17 cellular contexts compared by ENCODE assay signal in genomic region chr6:75750925-75751324, GRCh38. TPM values are rescaled to one million over a fixed set of nuclear protein-coding genes. Genes with fewer than 3 reads are reported as not detected.
A peak's percentile ranks its signal among the peaks of the same experiment; 100 is the strongest.
DNase-seq lines count a peak whose midpoint lies in the region; ATAC-seq, FAIRE-seq and TF ChIP-seq lines count a peak whose summit lies in the region.
"Had no signal": no experiment of that assay in that cellular context is flagged by ENCODE, and none has a peak within 500 bp of the region (broad histone marks: within the 10 kb centered on the region; RNA-seq: fewer than 3 reads in every experiment).

No MANE protein-coding gene starts in this region.

- H3K4me3 ChIP-seq in PC-3 (ENCODE audit: low read length) (peak overlapping the region; percentile 98), endothelial cell of umbilical vein (replicated peaks in 1 of 3; ENCODE audit: insufficient read depth in 1 of 3, low read depth in 1 of 3, low read length in 3 of 3) (peak overlapping the region in 2 of 3 experiments; percentile 21 to 83)

- H3K79me2 ChIP-seq in PC-3 (ENCODE audit: low read length) (peaks cover 61% of the 10 kb centered on the region), endothelial cell of umbilical vein (ENCODE audit: control insufficient read depth, insufficient read depth, low read length) (peaks cover 57% of the 10 kb centered on the region)

- dilution Hi-C loops in endothelial cell of umbilical vein (cut with MboI; ENCODE audit: extremely low pct_ligation_motif_present, low sequenced_read_pairs), result no loop called here

- H3K9me1 ChIP-seq in endothelial cell of umbilical vein (replicated peaks; ENCODE audit: control insufficient read depth, extremely low read depth, insufficient read depth, low read length), result no peaks in the 10 kb centered on the region

- no peaks in the 10 kb centered on the region for H3K9me3 Mint-ChIP-seq in CD4-positive, alpha-beta T cell
- H3K9me3 Mint-ChIP-seq in natural killer cell, result no peaks in the 10 kb centered on the region
- H3K9me3 Mint-ChIP-seq: stimulated activated naive B cell treated with anti-CD40 and anti-IgM and Interleukin-4, amounts not matched to agents 10 μg/mL and 1 μg/mL and 100 μg/mL, for 72 hours had no signal

- peaks cover 42% of the 10 kb centered on the region for H3K27me3 ChIP-seq in CD4-positive, alpha-beta T cell (ENCODE audit: control insufficient read depth, insufficient read depth, low read length)
- H3K27me3 ChIP-seq in PC-3 (ENCODE audit: low read length) (no peaks in the 10 kb centered on the region), endothelial cell of umbilical vein (ENCODE audit: control insufficient read depth in 2 of 2, insufficient read depth in 2 of 2, low read length in 2 of 2) (no peaks in the 10 kb centered on the region)

- TF ChIP-seq CTCF in CD4-positive, alpha-beta T cell (IDR thresholded peaks at IDR 0.05), result no peak
- no peak for TF ChIP-seq CTCF in PC-3 (conservative IDR thresholded peaks at IDR 0.05; ENCODE audit: low read depth, low read length)
- TF ChIP-seq CTCF in endothelial cell of umbilical vein (IDR thresholded peaks at IDR 0.05; ENCODE audit: extremely low read depth in 1 of 2, insufficient read depth in 1 of 2, low read depth in 1 of 2, low read length in 2 of 2), result no peak
- no peak for TF ChIP-seq CTCF in natural killer cell (IDR thresholded peaks at IDR 0.05)

- H3K4me1 ChIP-seq in PC-3 (ENCODE audit: insufficient read depth, low read length), result peaks cover 30% of the 10 kb centered on the region
- H3K4me1 ChIP-seq in endothelial cell of umbilical vein (ENCODE audit: control insufficient read depth, extremely low read depth, insufficient read depth, low read length), result peaks cover 49% of the 10 kb centered on the region

- no peaks in the 10 kb centered on the region for H3K9me3 ChIP-seq in CD4-positive, alpha-beta T cell (ENCODE audit: control insufficient read depth, low read length)
- H3K9me3 ChIP-seq in PC-3 (ENCODE audit: low read length) (no peaks in the 10 kb centered on the region), endothelial cell of umbilical vein (replicated peaks; ENCODE audit: control insufficient read depth, insufficient read depth, low read length) (no peaks in the 10 kb centered on the region)

- H3K27me3 Mint-ChIP-seq in CD4-positive, alpha-beta T cell, result peaks cover 72% of the 10 kb centered on the region
- H3K27me3 Mint-ChIP-seq in natural killer cell (ENCODE audit: low read depth in 2 of 2), result peaks cover 7 to 21% of the 10 kb centered on the region in 2 donors

- peaks cover 5% of the 10 kb centered on the region for H3F3A ChIP-seq in PC-3 (ENCODE audit: low read length, unreplicated experiment)

- CTCF ChIA-PET in CD4-positive, alpha-beta T cell (lab: Charles Lee), result no interaction called here
- CTCF ChIA-PET in PC-3 (lab: Charles Lee), result no interaction called here
- CTCF ChIA-PET in endothelial cell of umbilical vein (lab: Charles Lee), result no interaction called here

- ATAC-seq in CD4-positive, alpha-beta T cell (ENCODE audit: poor library complexity), result no peak
- ATAC-seq in PC-3 (no peak), natural killer cell (no peak), left lobe of liver (no peak), HG03571 (IDR thresholded peaks at IDR 0.05; ENCODE audit: unreplicated experiment) (no peak), GM21367 (IDR thresholded peaks at IDR 0.05; ENCODE audit: unreplicated experiment) (no peak), GM19455 (IDR thresholded peaks at IDR 0.05; ENCODE audit: unreplicated experiment) (no peak)
- ATAC-seq: left cardiac atrium; stimulated activated naive B cell treated with anti-CD40 and anti-IgM and Interleukin-4, amounts not matched to agents 10 μg/mL and 1 μg/mL and 100 μg/mL, for 72 hours had no signal

- no peak overlapping the region for H3K27ac ChIP-seq in CD4-positive, alpha-beta T cell (ENCODE audit: low read depth, low read length)
- H3K27ac ChIP-seq in PC-3 (ENCODE audit: low read length) (peak overlapping the region; percentile 0; the same call in 1 of the 2 replicates), endothelial cell of umbilical vein (ENCODE audit: insufficient read depth, low read depth, low read length) (peak overlapping the region; percentile 75)

- FAIRE-seq in endothelial cell of umbilical vein (lab: Jason Lieb, UNC), result no peak
- FAIRE-seq: frontal cortex had no signal

- H3K4me3 Mint-ChIP-seq in CD4-positive, alpha-beta T cell, result peak overlapping the region; percentile 96
- peak overlapping the region; percentile 93 for H3K4me3 Mint-ChIP-seq in natural killer cell
- H3K4me3 Mint-ChIP-seq: stimulated activated naive B cell treated with anti-CD40 and anti-IgM and Interleukin-4, amounts not matched to agents 10 μg/mL and 1 μg/mL and 100 μg/mL, for 72 hours had no signal

- no peaks in the 10 kb centered on the region for H3K36me3 ChIP-seq in PC-3 (ENCODE audit: low read depth, low read length)
- no peaks in the 10 kb centered on the region for H3K36me3 ChIP-seq in endothelial cell of umbilical vein (ENCODE audit: control insufficient read depth in 2 of 2, extremely low read depth in 1 of 2, insufficient read depth in 2 of 2, low read length in 2 of 2)

- intact Hi-C loops in CD4-positive, alpha-beta T cell (cut with DNase I, micrococcal nuclease), result no loop called here
- intact Hi-C loops in PC-3 (cut with micrococcal nuclease), result no loop called here
- intact Hi-C loops in endothelial cell of umbilical vein (cut with micrococcal nuclease), result loop anchor here (2.0 to 5.0 kb wide), 2 partner anchors 14 to 149 kb away; partner anchors contain the start of gene SENP6
- intact Hi-C loops in natural killer cell (cut with micrococcal nuclease), result no loop called here

- no peak for TF ChIP-seq POLR2A in endothelial cell of umbilical vein (IDR thresholded peaks at IDR 0.05; ENCODE audit: low read depth, low read length)

- POLR2A ChIA-PET in CD4-positive, alpha-beta T cell (lab: Charles Lee), result no interaction called here
- POLR2A ChIA-PET in PC-3 (lab: Charles Lee; ENCODE audit: unreplicated experiment), result no interaction called here
- POLR2A ChIA-PET in endothelial cell of umbilical vein (lab: Charles Lee), result no interaction called here

- H3K9ac ChIP-seq in PC-3 (ENCODE audit: low read length) (peak overlapping the region; percentile 80), endothelial cell of umbilical vein (replicated peaks; ENCODE audit: extremely low read depth, insufficient read depth, low read length) (peak overlapping the region; percentile 60)

- H3K27ac Mint-ChIP-seq in CD4-positive, alpha-beta T cell, result no peak overlapping the region
- no peak overlapping the region for H3K27ac Mint-ChIP-seq in natural killer cell
- H3K27ac Mint-ChIP-seq: stimulated activated naive B cell treated with anti-CD40 and anti-IgM and Interleukin-4, amounts not matched to agents 10 μg/mL and 1 μg/mL and 100 μg/mL, for 72 hours had no signal

- H3K36me3 Mint-ChIP-seq in CD4-positive, alpha-beta T cell (ENCODE audit: low read depth), result peaks cover 5% of the 10 kb centered on the region
- H3K36me3 Mint-ChIP-seq in natural killer cell, result peaks cover 7% of the 10 kb centered on the region
- H3K36me3 Mint-ChIP-seq: stimulated activated naive B cell treated with anti-CD40 and anti-IgM and Interleukin-4, amounts not matched to agents 10 μg/mL and 1 μg/mL and 100 μg/mL, for 72 hours had no signal

- H2AFZ ChIP-seq in PC-3 (ENCODE audit: low read length) (peak overlapping the region; percentile 56), endothelial cell of umbilical vein (ENCODE audit: low read depth, low read length) (no peak overlapping the region)

- no peak for DNase-seq in CD4-positive, alpha-beta T cell
- DNase-seq in PC-3 (no peak), endothelial cell of umbilical vein (ENCODE audit: low read depth, low spot score) (no peak), natural killer cell (no peak), left lobe of liver (ENCODE audit: low spot score) (no peak)
- DNase-seq: activated CD4-positive, alpha-beta T cell treated with anti-CD3 and anti-CD28 coated beads for 48 hours; activated naive CD4-positive, alpha-beta T cell treated with Interleukin-2 at 50 U/mL for 16 hours; GDM1; KG1; left cardiac atrium; posterior cingulate gyrus; stimulated activated CD4-positive, alpha-beta T cell treated with anti-CD3 and anti-CD28 coated beads, Interleukin-2, amount 100 ng/mL, for 48 hours; stimulated activated naive B cell treated with anti-CD40 and anti-IgM and Interleukin-4, amounts not matched to agents 10 μg/mL and 1 μg/mL and 100 μg/mL, for 72 hours had no signal

- H3K4me2 ChIP-seq in PC-3 (ENCODE audit: low read length) (peak overlapping the region; percentile 83), endothelial cell of umbilical vein (ENCODE audit: insufficient read depth, low read length) (peak overlapping the region; percentile 92)

- peaks cover 10% of the 10 kb centered on the region for H3K4me1 Mint-ChIP-seq in CD4-positive, alpha-beta T cell (ENCODE audit: low read depth)
- H3K4me1 Mint-ChIP-seq in natural killer cell, result peaks cover 6 to 15% of the 10 kb centered on the region in 2 donors

- H3K9me2 ChIP-seq in PC-3 (replicated peaks; ENCODE audit: low read length), result no peaks in the 10 kb centered on the region

- H4K20me1 ChIP-seq in PC-3 (ENCODE audit: low read length) (no peaks in the 10 kb centered on the region), endothelial cell of umbilical vein (replicated peaks; ENCODE audit: control insufficient read depth, extremely low read depth, insufficient read depth, low read length) (no peaks in the 10 kb centered on the region)

- BruUV-seq in PC-3 (replicated peaks; lab: Mats Ljungman, UMichigan) (no TSS peak), endothelial cell of umbilical vein (replicated peaks; lab: Mats Ljungman, UMichigan) (no TSS peak)

TF ChIP-seq in endothelial cell of umbilical vein, 7 proteins besides CTCF, POLR2A, EP300 and RAD21 (continues in another document):
- no peak for TF ChIP-seq GATA2 (IDR thresholded peaks at IDR 0.05; ENCODE audit: insufficient read depth, insufficient read length, low read depth, low read length)
- no peak for TF ChIP-seq FOS (IDR thresholded peaks at IDR 0.05; ENCODE audit: borderline replicate concordance, insufficient read depth, low read length)
- no peak for TF ChIP-seq POLR2AphosphoS5 (IDR thresholded peaks at IDR 0.05; ENCODE audit: insufficient read depth, low read depth, low read length)
- no peak for TF ChIP-seq MYC (IDR thresholded peaks at IDR 0.05; ENCODE audit: low read depth, low read length)
- no peak for TF ChIP-seq JUN (IDR thresholded peaks at IDR 0.05; ENCODE audit: borderline replicate concordance, insufficient read depth, insufficient read length, low read depth)

RNA-seq across cellular contexts. Expression of gene MYO6, which starts 1.9 kb away (rescaled TPM):
- 1 to 10 TPM in 1 of 2 experiments, under 1 TPM in 1; 0.85 to 1.1 TPM for total RNA-seq in CD4-positive, alpha-beta T cell
- total RNA-seq in PC-3 (2014; rRNA removed) (10.2 and 13.8 TPM in 2 replicates), endothelial cell of umbilical vein (68.0 and 75.0 TPM in 2 replicates), natural killer cell (1 to 10 TPM; 3.7 to 9.2 (median 6.6) TPM), left lobe of liver (15.3 TPM)
- 12.5 and 15.5 TPM in 2 replicates for polyA plus RNA-seq in endothelial cell of umbilical vein
- polyA plus RNA-seq in endothelial cell of umbilical vein (2011; cell fraction: cytosol; rRNA removed), result 15.0 TPM in 2 replicates
- 61.4 and 64.3 TPM in 2 replicates for polyA plus RNA-seq in endothelial cell of umbilical vein (2011; cell fraction: nucleus; rRNA removed)
- 49.4 and 53.5 TPM in 2 replicates for polyA plus RNA-seq in endothelial cell of umbilical vein (2012)
- 28.1 and 31.3 TPM in 2 replicates for polyA minus RNA-seq in endothelial cell of umbilical vein
- 3.9 TPM for polyA minus RNA-seq in endothelial cell of umbilical vein (2011; cell fraction: cytosol; rRNA and poly(A)+ RNA removed)
- polyA minus RNA-seq in endothelial cell of umbilical vein (2011; cell fraction: nucleus; rRNA and poly(A)+ RNA removed), result 59.2 and 74.8 TPM in 2 replicates
